1 cellular context compared by ENCODE assay signal in the genomic region with DNA sequence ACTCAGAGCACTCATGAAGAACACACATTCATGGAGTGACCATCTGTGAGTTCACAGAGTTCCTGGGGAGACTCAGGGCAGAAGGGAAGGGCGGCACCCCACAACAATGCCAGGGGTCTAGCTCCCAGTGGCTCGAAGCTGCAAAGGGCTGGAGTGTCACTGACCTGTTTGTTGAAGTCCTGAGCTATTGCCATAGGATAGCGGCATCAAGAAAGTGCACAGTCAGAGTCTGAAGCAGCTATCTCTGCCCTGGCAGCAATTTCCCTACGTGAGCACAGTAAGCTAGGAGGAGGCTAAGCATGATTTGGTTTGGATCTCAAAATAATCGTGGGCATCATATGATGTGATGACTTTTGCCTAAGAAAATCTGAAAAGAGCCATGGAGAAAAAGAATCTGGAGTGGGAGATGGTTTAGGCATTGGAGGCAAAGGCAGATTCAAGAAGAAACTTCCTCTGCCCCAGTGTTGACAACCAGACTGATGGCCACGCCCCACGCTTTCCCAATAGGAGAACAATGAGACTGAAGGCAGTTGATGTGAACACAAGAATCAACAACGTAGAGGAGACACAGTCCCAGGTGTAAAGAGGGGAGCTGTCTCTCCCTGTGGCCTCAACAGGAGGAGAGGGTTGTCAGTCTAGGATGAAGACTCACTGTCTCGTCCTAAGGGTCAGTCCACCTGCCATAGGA.
A peak's percentile ranks its signal among the peaks of the same experiment; 100 is the strongest.
TF ChIP-seq lines count a peak whose summit lies in the region.

No MANE protein-coding gene starts in this region.

TF ChIP-seq in K562, 482 proteins besides CTCF, POLR2A, EP300 and RAD21 (continued from another document and continues in another):
- TF ChIP-seq, protein P1, sequence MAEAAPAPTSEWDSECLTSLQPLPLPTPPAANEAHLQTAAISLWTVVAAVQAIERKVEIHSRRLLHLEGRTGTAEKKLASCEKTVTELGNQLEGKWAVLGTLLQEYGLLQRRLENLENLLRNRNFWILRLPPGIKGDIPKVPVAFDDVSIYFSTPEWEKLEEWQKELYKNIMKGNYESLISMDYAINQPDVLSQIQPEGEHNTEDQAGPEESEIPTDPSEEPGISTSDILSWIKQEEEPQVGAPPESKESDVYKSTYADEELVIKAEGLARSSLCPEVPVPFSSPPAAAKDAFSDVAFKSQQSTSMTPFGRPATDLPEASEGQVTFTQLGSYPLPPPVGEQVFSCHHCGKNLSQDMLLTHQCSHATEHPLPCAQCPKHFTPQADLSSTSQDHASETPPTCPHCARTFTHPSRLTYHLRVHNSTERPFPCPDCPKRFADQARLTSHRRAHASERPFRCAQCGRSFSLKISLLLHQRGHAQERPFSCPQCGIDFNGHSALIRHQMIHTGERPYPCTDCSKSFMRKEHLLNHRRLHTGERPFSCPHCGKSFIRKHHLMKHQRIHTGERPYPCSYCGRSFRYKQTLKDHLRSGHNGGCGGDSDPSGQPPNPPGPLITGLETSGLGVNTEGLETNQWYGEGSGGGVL (CRISPR knock-in tag; IDR thresholded peaks at IDR 0.05) = no peak
- TF ChIP-seq, protein P2, sequence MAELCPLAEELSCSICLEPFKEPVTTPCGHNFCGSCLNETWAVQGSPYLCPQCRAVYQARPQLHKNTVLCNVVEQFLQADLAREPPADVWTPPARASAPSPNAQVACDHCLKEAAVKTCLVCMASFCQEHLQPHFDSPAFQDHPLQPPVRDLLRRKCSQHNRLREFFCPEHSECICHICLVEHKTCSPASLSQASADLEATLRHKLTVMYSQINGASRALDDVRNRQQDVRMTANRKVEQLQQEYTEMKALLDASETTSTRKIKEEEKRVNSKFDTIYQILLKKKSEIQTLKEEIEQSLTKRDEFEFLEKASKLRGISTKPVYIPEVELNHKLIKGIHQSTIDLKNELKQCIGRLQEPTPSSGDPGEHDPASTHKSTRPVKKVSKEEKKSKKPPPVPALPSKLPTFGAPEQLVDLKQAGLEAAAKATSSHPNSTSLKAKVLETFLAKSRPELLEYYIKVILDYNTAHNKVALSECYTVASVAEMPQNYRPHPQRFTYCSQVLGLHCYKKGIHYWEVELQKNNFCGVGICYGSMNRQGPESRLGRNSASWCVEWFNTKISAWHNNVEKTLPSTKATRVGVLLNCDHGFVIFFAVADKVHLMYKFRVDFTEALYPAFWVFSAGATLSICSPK (IDR thresholded peaks at IDR 0.05; ENCODE audit: borderline replicate concordance) = no peak
- TF ChIP-seq NR0B1 (IDR thresholded peaks at IDR 0.05; ENCODE audit: partially characterized antibody) (no peak), FOXA1 (IDR thresholded peaks at IDR 0.05; ENCODE audit: borderline replicate concordance) (no peak), MYC (IDR thresholded peaks at IDR 0.05; ENCODE audit: low read depth, low read length) (no peak), MYC (CRISPR knock-in tag; IDR thresholded peaks at IDR 0.05; ENCODE audit: borderline replicate concordance, low read depth) (no peak), C11orf30 (IDR thresholded peaks at IDR 0.05; ENCODE audit: low read depth) (peak; percentile 56; the same call in 1 of the 2 replicates), GTF2E2 (tag; IDR thresholded peaks at IDR 0.05) (no peak), CEBPB (tag; IDR thresholded peaks at IDR 0.05) (peak; percentile 65), STAT6 (CRISPR knock-in tag; IDR thresholded peaks at IDR 0.05) (no peak), GATA2 (CRISPR knock-in tag; IDR thresholded peaks at IDR 0.05) (no peak), MEIS2 (IDR thresholded peaks at IDR 0.05; ENCODE audit: partially characterized antibody) (peak; percentile 27), CXXC5 (CRISPR knock-in tag; IDR thresholded peaks at IDR 0.05) (no peak), KLF16 (IDR thresholded peaks at IDR 0.05) (no peak), HNRNPK (IDR thresholded peaks at IDR 0.05; ENCODE audit: low read depth, low read length, poor library complexity, severe bottlenecking) (no peak), SIX5 (IDR thresholded peaks at IDR 0.05; ENCODE audit: borderline replicate concordance in 1 of 2, insufficient read depth in 1 of 2, low read depth in 1 of 2, low read length in 2 of 2) (no peak), ZNF780A (CRISPR knock-in tag; IDR thresholded peaks at IDR 0.05) (no peak), PBX2 (CRISPR knock-in tag; IDR thresholded peaks at IDR 0.05; ENCODE audit: low read depth) (no peak), PBX2 (tag; conservative IDR thresholded peaks at IDR 0.05; ENCODE audit: low read depth) (peak; percentile 48), HES1 (IDR thresholded peaks at IDR 0.05; ENCODE audit: low read depth) (no peak), EHMT2 (IDR thresholded peaks at IDR 0.05) (no peak), POLR3G (IDR thresholded peaks at IDR 0.05; ENCODE audit: extremely low read depth, insufficient read length, insufficient replicate concordance) (no peak), FUS (optimal IDR thresholded peaks at IDR 0.05; ENCODE audit: low read depth, low read length) (no peak), PHTF2 (CRISPR knock-in tag; IDR thresholded peaks at IDR 0.05) (no peak), CREBBP (IDR thresholded peaks at IDR 0.05; ENCODE audit: low read depth, low read length) (no peak), PREB (CRISPR knock-in tag; IDR thresholded peaks at IDR 0.05) (no peak), KAT2B (IDR thresholded peaks at IDR 0.05; ENCODE audit: low read depth, low read length) (no peak), RB1 (IDR thresholded peaks at IDR 0.05; ENCODE audit: low read depth) (no peak), RFX5 (IDR thresholded peaks at IDR 0.05; ENCODE audit: low read depth, low read length) (no peak), NCOA6 (IDR thresholded peaks at IDR 0.05) (no peak), RBM34 (IDR thresholded peaks at IDR 0.05; ENCODE audit: borderline replicate concordance, insufficient read depth, low read length) (no peak), MEF2A (IDR thresholded peaks at IDR 0.05; ENCODE audit: control insufficient read depth, low read depth, low read length) (no peak), RCOR1 (IDR thresholded peaks at IDR 0.05; ENCODE audit: borderline replicate concordance in 1 of 2, low read depth in 2 of 2, low read length in 2 of 2) (no peak), ZNF639 (CRISPR knock-in tag; conservative IDR thresholded peaks at IDR 0.05 in 1 of 2, IDR thresholded peaks at IDR 0.05 in 1 of 2) (no peak), TCF7L2 (IDR thresholded peaks at IDR 0.05; ENCODE audit: low read depth, low read length) (no peak), ARID2 (IDR thresholded peaks at IDR 0.05) (no peak), KLF6 (CRISPR knock-in tag; IDR thresholded peaks at IDR 0.05; ENCODE audit: borderline replicate concordance) (no peak), MAFG (tag; conservative IDR thresholded peaks at IDR 0.05) (peak; percentile 74), CCAR2 (IDR thresholded peaks at IDR 0.05; ENCODE audit: low read depth, low read length) (no peak), MAFK (IDR thresholded peaks at IDR 0.05; ENCODE audit: low read length) (peak; percentile 35), TEAD1 (CRISPR knock-in tag; IDR thresholded peaks at IDR 0.05) (no peak), NR2C1 (IDR thresholded peaks at IDR 0.05) (no peak), NR2C1 (tag; IDR thresholded peaks at IDR 0.05) (no peak)
- TF ChIP-seq, protein P3, sequence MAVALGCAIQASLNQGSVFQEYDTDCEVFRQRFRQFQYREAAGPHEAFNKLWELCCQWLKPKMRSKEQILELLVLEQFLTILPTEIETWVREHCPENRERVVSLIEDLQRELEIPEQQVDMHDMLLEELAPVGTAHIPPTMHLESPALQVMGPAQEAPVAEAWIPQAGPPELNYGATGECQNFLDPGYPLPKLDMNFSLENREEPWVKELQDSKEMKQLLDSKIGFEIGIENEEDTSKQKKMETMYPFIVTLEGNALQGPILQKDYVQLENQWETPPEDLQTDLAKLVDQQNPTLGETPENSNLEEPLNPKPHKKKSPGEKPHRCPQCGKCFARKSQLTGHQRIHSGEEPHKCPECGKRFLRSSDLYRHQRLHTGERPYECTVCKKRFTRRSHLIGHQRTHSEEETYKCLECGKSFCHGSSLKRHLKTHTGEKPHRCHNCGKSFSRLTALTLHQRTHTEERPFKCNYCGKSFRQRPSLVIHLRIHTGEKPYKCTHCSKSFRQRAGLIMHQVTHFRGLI (CRISPR knock-in tag; IDR thresholded peaks at IDR 0.05) = no peak
- TF ChIP-seq, protein P4, sequence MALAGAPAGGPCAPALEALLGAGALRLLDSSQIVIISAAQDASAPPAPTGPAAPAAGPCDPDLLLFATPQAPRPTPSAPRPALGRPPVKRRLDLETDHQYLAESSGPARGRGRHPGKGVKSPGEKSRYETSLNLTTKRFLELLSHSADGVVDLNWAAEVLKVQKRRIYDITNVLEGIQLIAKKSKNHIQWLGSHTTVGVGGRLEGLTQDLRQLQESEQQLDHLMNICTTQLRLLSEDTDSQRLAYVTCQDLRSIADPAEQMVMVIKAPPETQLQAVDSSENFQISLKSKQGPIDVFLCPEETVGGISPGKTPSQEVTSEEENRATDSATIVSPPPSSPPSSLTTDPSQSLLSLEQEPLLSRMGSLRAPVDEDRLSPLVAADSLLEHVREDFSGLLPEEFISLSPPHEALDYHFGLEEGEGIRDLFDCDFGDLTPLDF (CRISPR knock-in tag; IDR thresholded peaks at IDR 0.05) = no peak
